ENCODE assay signal across 11 cellular contexts in the genomic region with DNA sequence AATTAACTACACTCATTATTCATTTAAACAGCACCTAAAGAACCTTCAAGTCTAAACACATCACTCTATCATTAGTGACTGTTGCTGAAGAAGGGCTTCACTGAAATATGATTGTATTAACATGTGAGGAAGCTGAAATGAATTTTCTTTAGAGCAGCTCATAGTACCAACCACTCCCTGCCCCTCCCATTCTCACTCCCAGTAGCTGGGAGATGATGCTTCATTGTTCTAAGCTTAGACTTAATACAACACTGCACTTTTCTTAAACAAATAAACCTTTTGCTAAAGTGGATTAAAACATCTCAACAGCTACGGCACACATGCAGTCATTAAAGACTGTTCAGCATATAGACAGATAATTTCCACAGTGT.
A peak's percentile ranks its signal among the peaks of the same experiment; 100 is the strongest.
DNase-seq lines count a peak whose midpoint lies in the region; ATAC-seq and TF ChIP-seq lines count a peak whose summit lies in the region.
"Had no signal": no experiment of that assay in that cellular context is flagged by ENCODE, and none has a peak within 500 bp of the region (broad histone marks: within the 10 kb centered on the region; RNA-seq: fewer than 3 reads in every experiment).

No MANE protein-coding gene starts in this region.

- peak overlapping the region in 1 of 2 donors; percentile 37 for H3K27ac Mint-ChIP-seq in stimulated activated naive CD8-positive, alpha-beta T cell treated with anti-CD3 and anti-CD28 coated beads, Interleukin-15, amount 100 ng/mL, for 72 hours

- H3K27me3 ChIP-seq in Peyer's patch = no peaks in the 10 kb centered on the region
- no peaks in the 10 kb centered on the region for H3K27me3 ChIP-seq in foreskin keratinocyte
- H3K27me3 ChIP-seq in ovary = no peaks in the 10 kb centered on the region
- H3K27me3 ChIP-seq: gastroesophageal sphincter had no signal

- no peaks in the 10 kb centered on the region for H3K27me3 Mint-ChIP-seq in activated T-cell treated with anti-CD3 and anti-CD28 coated beads, Interleukin-2, amount 50 U/mL, for 4 hours (ENCODE audit: low read depth)
- no peaks in the 10 kb centered on the region for H3K27me3 Mint-ChIP-seq in stimulated activated naive CD8-positive, alpha-beta T cell treated with anti-CD3 and anti-CD28 coated beads, Interleukin-15, amount 100 ng/mL, for 72 hours

- no peaks in the 10 kb centered on the region for H3K9me3 Mint-ChIP-seq in activated T-cell treated with anti-CD3 and anti-CD28 coated beads, Interleukin-2, amount 50 U/mL, for 4 hours
- peaks cover 0 to 4% of the 10 kb centered on the region in 2 donors for H3K9me3 Mint-ChIP-seq in stimulated activated naive CD8-positive, alpha-beta T cell treated with anti-CD3 and anti-CD28 coated beads, Interleukin-15, amount 100 ng/mL, for 72 hours

- H3K4me3 ChIP-seq in Peyer's patch = no peak overlapping the region
- no peak overlapping the region for H3K4me3 ChIP-seq in ovary
- H3K4me3 ChIP-seq: gastroesophageal sphincter, lung had no signal

- peaks cover 10% of the 10 kb centered on the region for H3K36me3 Mint-ChIP-seq in activated T-cell treated with anti-CD3 and anti-CD28 coated beads, Interleukin-2, amount 50 U/mL, for 4 hours (ENCODE audit: insufficient read depth)

- peak; percentile 2 to 5 for ATAC-seq in activated T-cell treated with anti-CD3 and anti-CD28 coated beads, Interleukin-2, amount 50 U/mL, for 4 hours
- peak; percentile 93 for ATAC-seq in foreskin keratinocyte
- ATAC-seq in stimulated activated naive CD8-positive, alpha-beta T cell treated with anti-CD3 and anti-CD28 coated beads, Interleukin-15, amount 100 ng/mL, for 72 hours = no peak
- ATAC-seq: gastroesophageal sphincter had no signal

- peaks cover 75% of the 10 kb centered on the region for H3K4me1 Mint-ChIP-seq in activated T-cell treated with anti-CD3 and anti-CD28 coated beads, Interleukin-2, amount 50 U/mL, for 4 hours (ENCODE audit: low read depth)
- H3K4me1 Mint-ChIP-seq in stimulated activated naive CD8-positive, alpha-beta T cell treated with anti-CD3 and anti-CD28 coated beads, Interleukin-15, amount 100 ng/mL, for 72 hours = peaks cover 82% of the 10 kb centered on the region

- H3K9me3 ChIP-seq in Peyer's patch (no peaks in the 10 kb centered on the region), ovary (no peaks in the 10 kb centered on the region)
- H3K9me3 ChIP-seq: gastroesophageal sphincter had no signal

- H3K27ac ChIP-seq in Peyer's patch (peak overlapping the region in 3 of 4 donors; percentile 4 to 38 (median 10)), foreskin keratinocyte (peak overlapping the region; percentile 88), ovary (no peak overlapping the region)

- TF ChIP-seq CTCF in Peyer's patch (IDR thresholded peaks at IDR 0.05) = no peak
- TF ChIP-seq CTCF in foreskin keratinocyte (conservative IDR thresholded peaks at IDR 0.05) = no peak
- TF ChIP-seq CTCF in ovary (IDR thresholded peaks at IDR 0.05) = no peak

- H3K4me3 Mint-ChIP-seq in activated T-cell treated with anti-CD3 and anti-CD28 coated beads, Interleukin-2, amount 50 U/mL, for 4 hours = peak overlapping the region; percentile 58
- peak overlapping the region; percentile 78 to 87 for H3K4me3 Mint-ChIP-seq in stimulated activated naive CD8-positive, alpha-beta T cell treated with anti-CD3 and anti-CD28 coated beads, Interleukin-15, amount 100 ng/mL, for 72 hours

- no peak for DNase-seq in activated T-cell treated with anti-CD3 and anti-CD28 coated beads, Interleukin-2, amount 50 U/mL, for 4 hours
- DNase-seq in activated T-cell treated with anti-CD3 and anti-CD28 coated beads, Interleukin-2, amount 50 U/mL, for 48 hours = no peak
- DNase-seq in Peyer's patch = no peak
- DNase-seq in foreskin keratinocyte = peak; percentile 82 to 87
- DNase-seq in stimulated activated naive CD8-positive, alpha-beta T cell treated with anti-CD3 and anti-CD28 coated beads, Interleukin-15, amount 100 ng/mL, for 72 hours = no peak
- DNase-seq in NCI-H2227 (lab: John Stamatoyannopoulos, UW; ENCODE audit: unreplicated experiment) = no peak
- no peak for DNase-seq in ovary
- DNase-seq in UCSD-AML1 (lab: John Stamatoyannopoulos, UW; ENCODE audit: unreplicated experiment) = no peak
- DNase-seq: Kasumi-1 had no signal

- TF ChIP-seq EP300 in ovary (IDR thresholded peaks at IDR 0.05) = no peak

- intact Hi-C loops in ovary (cut with DNase I) = no loop called here

- 79 to 87% (median 83%) methylated on average over 1 of the region's 1 CpG for WGBS in ovary, 3 donors

- TF ChIP-seq POLR2A in Peyer's patch (IDR thresholded peaks at IDR 0.05) (no peak), ovary (IDR thresholded peaks at IDR 0.05) (no peak)

- H3K4me1 ChIP-seq in Peyer's patch (peaks cover 0 to 18% (median 0%) of the 10 kb centered on the region in 4 donors), foreskin keratinocyte (peaks cover 19% of the 10 kb centered on the region), ovary (ENCODE audit: insufficient read depth) (peaks cover 4% of the 10 kb centered on the region)

- H3K36me3 ChIP-seq in Peyer's patch (no peaks in the 10 kb centered on the region), ovary (no peaks in the 10 kb centered on the region)
- H3K36me3 ChIP-seq: gastroesophageal sphincter had no signal

Comparison
In these comparisons a context has a peak if more than half of its experiments do, and no peak if none do; other contexts are left out.
1. DNase-seq: peak in foreskin keratinocyte (2 of 2); none in activated T-cell treated with anti-CD3 and anti-CD28 coated beads, Interleukin-2, amount 50 U/mL, for 4 hours (single experiment), activated T-cell treated with anti-CD3 and anti-CD28 coated beads, Interleukin-2, amount 50 U/mL, for 48 hours (0 of 2), Peyer's patch (0 of 3), stimulated activated naive CD8-positive, alpha-beta T cell treated with anti-CD3 and anti-CD28 coated beads, Interleukin-15, amount 100 ng/mL, for 72 hours (0 of 2), NCI-H2227 (single experiment), ovary (0 of 5) and UCSD-AML1 (single experiment).
2. H3K27ac ChIP-seq: peak in Peyer's patch (3 of 4) and foreskin keratinocyte (single experiment); none in ovary (0 of 2).